9 cellular contexts compared by ENCODE assay signal in the genomic region with DNA sequence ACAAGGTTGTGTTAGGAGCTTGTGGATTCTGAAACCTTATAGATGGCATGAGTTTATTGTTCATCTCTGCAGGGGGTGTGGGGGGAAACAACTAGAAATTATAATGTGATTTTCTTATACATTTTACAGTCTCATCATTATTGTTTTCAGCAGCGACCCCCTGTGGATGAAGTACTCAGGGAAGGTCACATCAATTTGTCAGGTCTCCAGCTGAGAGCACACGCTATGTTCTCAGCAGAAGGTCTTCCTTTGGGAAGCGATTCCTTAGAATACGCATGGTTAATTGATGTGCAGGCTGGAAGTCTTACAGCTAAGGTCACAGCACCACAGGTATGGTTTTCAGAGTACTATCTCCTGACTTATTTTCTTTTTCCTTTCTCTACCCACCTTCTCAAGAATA.
DNase-seq lines count a peak whose midpoint lies in the region; ATAC-seq and TF ChIP-seq lines count a peak whose summit lies in the region.
"Had no signal": no experiment of that assay in that cellular context is flagged by ENCODE, and none has a peak within 500 bp of the region (broad histone marks: within the 10 kb centered on the region; RNA-seq: fewer than 3 reads in every experiment).

No MANE protein-coding gene starts in this region.

- intact Hi-C loops in mammary epithelial cell (cut with micrococcal nuclease), result loop anchor here (1.0 to 2.0 kb wide), 2 partner anchors 226 to 324 kb away; no protein-coding TSS in a partner anchor

- no peaks in the 10 kb centered on the region for H3K27me3 ChIP-seq in mammary epithelial cell (ENCODE audit: insufficient read depth, low read length)

- H3K36me3 Mint-ChIP-seq in progenitor cell of endocrine pancreas (ENCODE audit: insufficient read depth), result peaks cover 7% of the 10 kb centered on the region

- H3K27me3 Mint-ChIP-seq in progenitor cell of endocrine pancreas, result no peaks in the 10 kb centered on the region

- no peaks in the 10 kb centered on the region for H3K9me3 Mint-ChIP-seq in progenitor cell of endocrine pancreas (ENCODE audit: low read depth)

- H3K27ac Mint-ChIP-seq in progenitor cell of endocrine pancreas, result no peak overlapping the region

- H2AFZ ChIP-seq in mammary epithelial cell (ENCODE audit: low read depth, low read length), result no peak overlapping the region

- H3K4me3 Mint-ChIP-seq in progenitor cell of endocrine pancreas (ENCODE audit: low read depth), result no peak overlapping the region

- peak; percentile 14 to 27 for TF ChIP-seq CTCF in mammary epithelial cell (conservative IDR thresholded peaks at IDR 0.05 in 1 of 2, IDR thresholded peaks at IDR 0.05 in 1 of 2; ENCODE audit: extremely low read depth in 1 of 2, insufficient read depth in 1 of 2, low read depth in 1 of 2, low read length in 2 of 2)
- peak; percentile 40 for TF ChIP-seq CTCF in progenitor cell of endocrine pancreas (IDR thresholded peaks at IDR 0.05; ENCODE audit: unreplicated experiment)

- no peak overlapping the region for H3K4me3 ChIP-seq in mammary epithelial cell (replicated peaks in 1 of 3; ENCODE audit: insufficient read depth in 1 of 3, low read depth in 2 of 3, low read length in 3 of 3)

- in situ Hi-C loops in mammary epithelial cell (cut with MboI; ENCODE audit: low sequenced_read_pairs in 2 of 2), result no loop called here

- no peaks in the 10 kb centered on the region for H3K79me2 ChIP-seq in mammary epithelial cell (ENCODE audit: insufficient read depth, low read length)

- ATAC-seq in GM18858 (IDR thresholded peaks at IDR 0.05; ENCODE audit: unreplicated experiment) (no peak), GM18909 (IDR thresholded peaks at IDR 0.05; ENCODE audit: poor library complexity, unreplicated experiment) (no peak)

- no peak overlapping the region for H3K9ac ChIP-seq in mammary epithelial cell (ENCODE audit: insufficient read depth, low read length)

- no peaks in the 10 kb centered on the region for H4K20me1 ChIP-seq in mammary epithelial cell (ENCODE audit: insufficient read depth, low read length)

- WGBS in mammary epithelial cell (ENCODE audit: low coverage, missing lambda C conversion rate), result 64% methylated on average over 4 of the region's 4 CpGs

- dilution Hi-C loops in mammary epithelial cell (cut with HindIII; ENCODE audit: low sequenced_read_pairs), result no loop called here

- DNase-seq in activated naive CD4-positive, alpha-beta T cell treated with Interleukin-2 at 50 U/mL for 16 hours, result peak; percentile 4
- no peak for DNase-seq in activated naive CD4-positive, alpha-beta T cell treated with anti-CD3 and anti-CD28 coated beads, Interleukin-2, amount 50 U/mL, for 16 hours
- DNase-seq in M059J (ENCODE audit: low read depth) (peak; percentile 5), mammary epithelial cell (peak; percentile 0), progenitor cell of endocrine pancreas (ENCODE audit: low spot score, unreplicated experiment) (no peak), NCI-H446 (lab: John Stamatoyannopoulos, UW) (no peak)
- DNase-seq: NCI-H226 had no signal

- no peaks in the 10 kb centered on the region for H3K4me1 ChIP-seq in mammary epithelial cell (ENCODE audit: insufficient read depth, low read length)

- no TSS peak for BruUV-seq in mammary epithelial cell (replicated peaks; lab: Mats Ljungman, UMichigan)

- H3K9me3 ChIP-seq in mammary epithelial cell (replicated peaks; ENCODE audit: insufficient read depth, low read length), result no peaks in the 10 kb centered on the region

- peaks cover 11% of the 10 kb centered on the region for H3K36me3 ChIP-seq in mammary epithelial cell (ENCODE audit: insufficient read depth, low read length)

- H3K27ac ChIP-seq in mammary epithelial cell (ENCODE audit: insufficient read depth, low read depth, low read length), result no peak overlapping the region

- H3K4me2 ChIP-seq in mammary epithelial cell (ENCODE audit: insufficient read depth, low read depth, low read length), result no peak overlapping the region

- peaks cover 6% of the 10 kb centered on the region for H3K4me1 Mint-ChIP-seq in progenitor cell of endocrine pancreas (ENCODE audit: low read depth)

- CTCF ChIA-PET in mammary epithelial cell (lab: Charles Lee; ENCODE audit: low non-redundant PET), result no interaction called here

Comparison
In these comparisons a context has a peak if more than half of its experiments do, and no peak if none do; other contexts are left out.
1. DNase-seq: peak in activated naive CD4-positive, alpha-beta T cell treated with Interleukin-2 at 50 U/mL for 16 hours (single experiment), M059J (single experiment) and mammary epithelial cell (single experiment); none in activated naive CD4-positive, alpha-beta T cell treated with anti-CD3 and anti-CD28 coated beads, Interleukin-2, amount 50 U/mL, for 16 hours (single experiment), progenitor cell of endocrine pancreas (single experiment) and NCI-H446 (0 of 2).